Comparison of ENCODE assay signal across 26 cellular contexts in genomic region chr14:51715250-51715649, GRCh38.
"Had no signal": no experiment of that assay in that cellular context is flagged by ENCODE, and none has a peak within 500 bp of the region (broad histone marks: within the 10 kb centered on the region; RNA-seq: fewer than 3 reads in every experiment).

No MANE protein-coding gene starts in this region.

- H3K27me3 Mint-ChIP-seq: activated CD4-positive, alpha-beta T cell treated with anti-CD3 and anti-CD28 coated beads, Interleukin-2, amount 10 ng/mL, durations not matched to agents 24 days and 14 days; activated CD8-positive, alpha-beta T cell treated with anti-CD3 and anti-CD28 coated beads for 36 hours; activated naive CD8-positive, alpha-beta T cell treated with anti-CD3 and anti-CD28 coated beads for 36 hours; activated T-helper 17 cell treated with anti-CD3 and anti-CD28 coated beads, Interleukin-2, amount 50 U/mL, for 72 hours; stimulated activated naive CD8-positive, alpha-beta T cell treated with anti-CD3 and anti-CD28 coated beads, Interleukin-15, amount 100 ng/mL, for 72 hours had no signal

- H3K36me3 ChIP-seq: prostate gland, transverse colon had no signal

- H3K4me3 ChIP-seq: body of pancreas, dorsolateral prefrontal cortex, lung, prostate gland, right atrium auricular region, skin epidermis, suprapubic skin, transverse colon, vagina had no signal

- H3K36me3 Mint-ChIP-seq: activated naive CD8-positive, alpha-beta T cell treated with anti-CD3 and anti-CD28 coated beads for 36 hours had no signal

- H3K9me3 ChIP-seq: body of pancreas, prostate gland, right atrium auricular region, suprapubic skin, transverse colon, vagina had no signal

- H3K4me1 ChIP-seq: body of pancreas, prostate gland, right atrium auricular region, suprapubic skin, transverse colon, vagina had no signal

- H3K27ac ChIP-seq: body of pancreas, dorsolateral prefrontal cortex, foreskin keratinocyte, prostate gland, right atrium auricular region, skin epidermis, suprapubic skin, transverse colon, vagina had no signal

- H3K9me3 Mint-ChIP-seq: activated CD4-positive, alpha-beta T cell treated with anti-CD3 and anti-CD28 coated beads, Interleukin-2, amount 10 ng/mL, durations not matched to agents 24 days and 14 days; activated CD8-positive, alpha-beta T cell treated with anti-CD3 and anti-CD28 coated beads for 36 hours; activated naive CD8-positive, alpha-beta T cell treated with anti-CD3 and anti-CD28 coated beads for 36 hours; activated T-helper 17 cell treated with anti-CD3 and anti-CD28 coated beads, Interleukin-2, amount 50 U/mL, for 72 hours; endodermal cell; stimulated activated naive CD8-positive, alpha-beta T cell treated with anti-CD3 and anti-CD28 coated beads, Interleukin-15, amount 100 ng/mL, for 72 hours had no signal

- H3K4me1 Mint-ChIP-seq: activated CD4-positive, alpha-beta T cell treated with anti-CD3 and anti-CD28 coated beads, Interleukin-2, amount 10 ng/mL, durations not matched to agents 24 days and 14 days; activated naive CD8-positive, alpha-beta T cell treated with anti-CD3 and anti-CD28 coated beads for 36 hours; activated T-helper 17 cell treated with anti-CD3 and anti-CD28 coated beads, Interleukin-2, amount 50 U/mL, for 72 hours; stimulated activated naive CD8-positive, alpha-beta T cell treated with anti-CD3 and anti-CD28 coated beads, Interleukin-15, amount 100 ng/mL, for 72 hours had no signal

- H3K4me3 Mint-ChIP-seq: activated CD4-positive, alpha-beta T cell treated with anti-CD3 and anti-CD28 coated beads, Interleukin-2, amount 10 ng/mL, durations not matched to agents 24 days and 14 days; activated CD8-positive, alpha-beta T cell treated with anti-CD3 and anti-CD28 coated beads for 36 hours; activated naive CD8-positive, alpha-beta T cell treated with anti-CD3 and anti-CD28 coated beads for 36 hours; activated T-helper 17 cell treated with anti-CD3 and anti-CD28 coated beads, Interleukin-2, amount 50 U/mL, for 72 hours; stimulated activated naive CD8-positive, alpha-beta T cell treated with anti-CD3 and anti-CD28 coated beads, Interleukin-15, amount 100 ng/mL, for 72 hours had no signal

- H3K27me3 ChIP-seq: body of pancreas, dorsolateral prefrontal cortex, foreskin keratinocyte, right atrium auricular region, suprapubic skin, transverse colon, vagina had no signal

- H3K27ac Mint-ChIP-seq: activated CD4-positive, alpha-beta T cell treated with anti-CD3 and anti-CD28 coated beads, Interleukin-2, amount 10 ng/mL, durations not matched to agents 24 days and 14 days; activated CD8-positive, alpha-beta T cell treated with anti-CD3 and anti-CD28 coated beads for 36 hours; activated naive CD8-positive, alpha-beta T cell treated with anti-CD3 and anti-CD28 coated beads for 36 hours; activated T-helper 17 cell treated with anti-CD3 and anti-CD28 coated beads, Interleukin-2, amount 50 U/mL, for 72 hours; stimulated activated naive CD8-positive, alpha-beta T cell treated with anti-CD3 and anti-CD28 coated beads, Interleukin-15, amount 100 ng/mL, for 72 hours had no signal

- DNase-seq: activated CD4-positive, alpha-beta T cell treated with anti-CD3 and anti-CD28 coated beads, Interleukin-2, amount 10 ng/mL, durations not matched to agents 24 days and 14 days; activated CD4-positive, CD25-positive, alpha-beta regulatory T cell; activated CD8-positive, alpha-beta T cell treated with anti-CD3 and anti-CD28 coated beads for 36 hours; activated naive CD4-positive, alpha-beta T cell; activated naive CD8-positive, alpha-beta T cell treated with anti-CD3 and anti-CD28 coated beads for 36 hours; activated T-cell treated with anti-CD3 and anti-CD28 coated beads, Interleukin-2, amount 50 U/mL, for 1 hour; amniotic stem cell; body of pancreas; caudate nucleus; dorsolateral prefrontal cortex; foreskin keratinocyte; hippocampal formation; left cardiac atrium; midbrain; stimulated activated CD4-positive, alpha-beta T cell treated with anti-CD3 and anti-CD28 coated beads, Interleukin-15, amount 100 ng/mL, for 24 hours; stimulated activated CD4-positive, alpha-beta T cell treated with anti-CD3 and anti-CD28 coated beads, Interleukin-4, amount 100 ng/mL, for 1 hour; stimulated activated naive CD8-positive, alpha-beta T cell treated with anti-CD3 and anti-CD28 coated beads, Interleukin-15, amount 100 ng/mL, for 72 hours; transverse colon had no signal
